ENCODE assay signal across 8 cellular contexts in the genomic region with DNA sequence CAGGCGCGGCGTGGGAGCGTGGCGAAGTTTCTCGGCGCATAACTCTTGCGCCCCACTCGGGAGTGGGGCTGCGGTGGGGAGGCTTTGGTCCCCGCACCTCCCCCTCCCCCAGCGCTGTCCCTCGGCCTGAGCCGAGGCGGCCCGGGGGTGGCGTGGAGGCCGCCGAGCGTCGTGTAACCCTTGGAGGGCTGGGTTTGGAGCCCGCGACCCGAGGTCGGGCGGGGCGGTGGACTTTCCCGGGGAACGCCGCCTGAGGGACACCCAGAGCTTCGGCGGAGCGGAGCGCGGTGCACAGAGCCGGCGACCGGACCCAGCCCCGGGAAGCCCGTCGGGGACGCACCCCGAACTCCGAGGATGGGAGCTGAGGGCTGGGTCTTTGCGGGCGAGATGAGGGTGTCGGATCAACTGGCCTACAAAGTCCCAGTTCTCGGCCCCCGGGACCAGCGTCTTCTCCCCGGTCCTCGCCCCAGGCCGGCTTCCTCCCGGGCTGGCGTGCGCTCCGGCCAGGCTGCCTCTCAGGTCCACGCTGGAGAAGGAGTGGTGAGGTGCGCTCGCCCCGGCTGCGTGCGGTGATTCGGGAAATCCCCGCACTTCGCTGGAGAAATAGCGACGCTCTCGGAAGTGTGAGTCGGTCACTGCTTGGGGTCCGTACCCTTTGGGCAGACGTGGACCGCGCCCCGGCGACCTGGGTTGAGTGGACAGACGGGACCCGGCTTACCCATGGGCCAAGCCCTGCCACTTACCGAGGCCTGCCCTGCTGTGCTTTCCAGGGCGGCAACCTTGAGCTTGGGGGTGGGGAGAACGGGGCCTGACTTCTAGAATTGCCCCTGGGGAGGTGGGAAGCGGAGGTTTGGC.
DNase-seq lines count a peak whose midpoint lies in the region; ATAC-seq and TF ChIP-seq lines count a peak whose summit lies in the region.

No MANE protein-coding gene starts in this region.

- intact Hi-C loops in adrenal gland (cut with DNase I): loop anchor here (2.0 to 5.0 kb wide), 3 partner anchors 282 to 297 kb away; a partner anchor contains a TSS

- no peak overlapping the region for H3K4ac ChIP-seq in H9 (ENCODE audit: low read depth, low read length)

- no peak overlapping the region for H4K91ac ChIP-seq in H9 (ENCODE audit: insufficient read length, low read depth, low read length)

- H3K79me1 ChIP-seq in H9 (ENCODE audit: insufficient read depth, low read depth, low read length, poor library complexity, severe bottlenecking): no peaks in the 10 kb centered on the region

- H3K4me3 ChIP-seq in adrenal gland: peak overlapping the region in 3 of 4 donors; percentile 18 to 80 (median 24)

- H3K23me2 ChIP-seq in H9 (ENCODE audit: insufficient read length, low read depth, low read length, poor library complexity, severe bottlenecking): peaks cover 3% of the 10 kb centered on the region

- H3K23ac ChIP-seq in H9 (ENCODE audit: insufficient read length, low read depth, low read length): no peak overlapping the region

- H4K5ac ChIP-seq in H9 (ENCODE audit: insufficient read length, low read depth, low read length): no peak overlapping the region

- WGBS in H9 (ENCODE audit: extremely low coverage, insufficient read length, low lambda C conversion rate): no CpG with 5 or more reads among the region's 82 CpGs
- 22 to 47% (median 31%) methylated on average over 23 to 82 of the region's 82 CpGs for WGBS in adrenal gland, 4 donors

- H3K36me3 Mint-ChIP-seq in H9 (ENCODE audit: insufficient read depth in 1 of 3, low read depth in 3 of 3) (no peaks in the 10 kb centered on the region), immature natural killer cell (no peaks in the 10 kb centered on the region)
- H3K36me3 Mint-ChIP-seq in stimulated activated effector memory CD8-positive, alpha-beta T cell treated with anti-CD3 and anti-CD28 coated beads, Interleukin-12 subunit alpha, Interleukin-12 subunit beta, amount 100 ng/mL, for 72 hours: no peaks in the 10 kb centered on the region

- H3K4me1 Mint-ChIP-seq in H9: peaks cover 41 to 49% of the 10 kb centered on the region in 2 experiments
- H3K4me1 Mint-ChIP-seq in immature natural killer cell: peaks cover 7 to 14% of the 10 kb centered on the region in 2 donors
- H3K4me1 Mint-ChIP-seq in stimulated activated effector memory CD8-positive, alpha-beta T cell treated with anti-CD3 and anti-CD28 coated beads, Interleukin-12 subunit alpha, Interleukin-12 subunit beta, amount 100 ng/mL, for 72 hours: peaks cover 20% of the 10 kb centered on the region

- no peak for TF ChIP-seq POLR2A in adrenal gland (IDR thresholded peaks at IDR 0.05)

- no peak overlapping the region for H2BK12ac ChIP-seq in H9 (ENCODE audit: insufficient read length, low read depth, low read length)

- no peak overlapping the region for H3K18ac ChIP-seq in H9 (ENCODE audit: insufficient read length, low read depth, low read length)

- no peaks in the 10 kb centered on the region for H3K36me3 ChIP-seq in adrenal gland (replicated peaks in 1 of 2)

- no peak overlapping the region for H3K56ac ChIP-seq in H9 (ENCODE audit: insufficient read length, low read depth, low read length)

- H3K9me3 ChIP-seq in H9 (ENCODE audit: control insufficient read depth, low read depth, low read length) (no peaks in the 10 kb centered on the region), adrenal gland (replicated peaks in 1 of 3) (no peaks in the 10 kb centered on the region)

- H3K4me3 Mint-ChIP-seq in H9 (peak overlapping the region; percentile 55 to 79), immature natural killer cell (peak overlapping the region; percentile 68 to 83 (median 78))
- H3K4me3 Mint-ChIP-seq in stimulated activated effector memory CD8-positive, alpha-beta T cell treated with anti-CD3 and anti-CD28 coated beads, Interleukin-12 subunit alpha, Interleukin-12 subunit beta, amount 100 ng/mL, for 72 hours: peak overlapping the region; percentile 64

- H3K27ac Mint-ChIP-seq in H9 (no peak overlapping the region), immature natural killer cell (peak overlapping the region in 2 of 6 donors; percentile 9 to 56)
- H3K27ac Mint-ChIP-seq in stimulated activated effector memory CD8-positive, alpha-beta T cell treated with anti-CD3 and anti-CD28 coated beads, Interleukin-12 subunit alpha, Interleukin-12 subunit beta, amount 100 ng/mL, for 72 hours: no peak overlapping the region

- H2BK5ac ChIP-seq in H9 (ENCODE audit: insufficient read length, low read length): no peak overlapping the region

- H4K8ac ChIP-seq in H9 (replicated peaks; ENCODE audit: insufficient read length, low read depth, low read length): no peak overlapping the region

- peaks cover 69% of the 10 kb centered on the region for H3K27me3 Mint-ChIP-seq in H9 (ENCODE audit: low read depth)
- peaks cover 0 to 11% (median 4%) of the 10 kb centered on the region in 3 donors for H3K27me3 Mint-ChIP-seq in immature natural killer cell (ENCODE audit: low read depth in 3 of 3)

- no peak overlapping the region for H2BK20ac ChIP-seq in H9 (ENCODE audit: low read depth, low read length, poor library complexity, severe bottlenecking)

- H3K9me3 Mint-ChIP-seq in H9: no peaks in the 10 kb centered on the region; a peak in 1 of 5 replicates
- H3K9me3 Mint-ChIP-seq in immature natural killer cell: no peaks in the 10 kb centered on the region
- no peaks in the 10 kb centered on the region for H3K9me3 Mint-ChIP-seq in stimulated activated effector memory CD8-positive, alpha-beta T cell treated with anti-CD3 and anti-CD28 coated beads, Interleukin-12 subunit alpha, Interleukin-12 subunit beta, amount 100 ng/mL, for 72 hours

- H3K14ac ChIP-seq in H9 (ENCODE audit: insufficient read depth, low read length): peak overlapping the region; percentile 0; the same call in 1 of the 2 replicates

- H3K27me3 ChIP-seq in H9 (ENCODE audit: insufficient read depth, low read length): peaks cover 4% of the 10 kb centered on the region; the same call in 1 of the 2 replicates
- no peaks in the 10 kb centered on the region for H3K27me3 ChIP-seq in adrenal gland

- no peak for ATAC-seq in stimulated activated effector memory CD8-positive, alpha-beta T cell treated with anti-CD3 and anti-CD28 coated beads, Interleukin-12 subunit alpha, Interleukin-12 subunit beta, amount 100 ng/mL, for 72 hours
- no peak for ATAC-seq in HG02588 (IDR thresholded peaks at IDR 0.05; ENCODE audit: unreplicated experiment)
- no peak for ATAC-seq in HG03025 (IDR thresholded peaks at IDR 0.05; ENCODE audit: low FRiP score, unreplicated experiment)
- no peak for ATAC-seq in HG03469 (IDR thresholded peaks at IDR 0.05; ENCODE audit: unreplicated experiment)
- ATAC-seq in HG02970 (IDR thresholded peaks at IDR 0.05; ENCODE audit: low FRiP score, unreplicated experiment): no peak

- peaks cover 9% of the 10 kb centered on the region; the same call in 1 of the 2 replicates for H3K4me1 ChIP-seq in H9 (ENCODE audit: insufficient read depth, low read length)
- H3K4me1 ChIP-seq in adrenal gland (replicated peaks in 1 of 2): peaks cover 6 to 27% of the 10 kb centered on the region in 2 donors

- no peaks in the 10 kb centered on the region for H4K20me1 ChIP-seq in H9 (ENCODE audit: control insufficient read depth, insufficient read depth, insufficient read length)

- H2AFZ ChIP-seq in H9 (ENCODE audit: low read length): no peak overlapping the region

- H2BK15ac ChIP-seq in H9 (ENCODE audit: low read depth, low read length): no peak overlapping the region

- no peaks in the 10 kb centered on the region for H3K79me2 ChIP-seq in H9 (ENCODE audit: insufficient read depth, low read length)

- no peak overlapping the region for H3T11ph ChIP-seq in H9 (ENCODE audit: low read length)

- H2AK5ac ChIP-seq in H9 (ENCODE audit: insufficient read length, low read length): no peak overlapping the region

- TF ChIP-seq CTCF in H9 (conservative IDR thresholded peaks at IDR 0.05) (no peak), adrenal gland (IDR thresholded peaks at IDR 0.05) (no peak)

- H3K27ac ChIP-seq in H9 (ENCODE audit: insufficient read length, low read depth, low read length) (no peak overlapping the region), adrenal gland (peak overlapping the region in 3 of 5 donors; percentile 48 to 97 (median 54))

- H2BK120ac ChIP-seq in H9 (ENCODE audit: low read depth, low read length, poor library complexity, severe bottlenecking): no peak overlapping the region

- no peak for DNase-seq in H9
- no peak for DNase-seq in adrenal gland
- no peak for DNase-seq in immature natural killer cell
- DNase-seq in stimulated activated effector memory CD8-positive, alpha-beta T cell treated with anti-CD3 and anti-CD28 coated beads, Interleukin-12 subunit alpha, Interleukin-12 subunit beta, amount 100 ng/mL, for 72 hours (ENCODE audit: low spot score in 2 of 2): no peak

- peak overlapping the region; percentile 49 for H3K4me2 ChIP-seq in H9 (ENCODE audit: insufficient read depth, insufficient read length, low read length)

- no peak overlapping the region for H3K9ac ChIP-seq in H9 (ENCODE audit: extremely low read depth, insufficient read length, low read length)
